ENCODE assay signal across 18 cellular contexts in genomic region chr4:159150380-159150779, GRCh38. TPM values are rescaled to one million over a fixed set of nuclear protein-coding genes. Genes with fewer than 3 reads are reported as not detected.
DNase-seq lines count a peak whose midpoint lies in the region; ATAC-seq, FAIRE-seq and TF ChIP-seq lines count a peak whose summit lies in the region.
"Had no signal": no experiment of that assay in that cellular context is flagged by ENCODE, and none has a peak within 500 bp of the region (broad histone marks: within the 10 kb centered on the region; RNA-seq: fewer than 3 reads in every experiment).

No MANE protein-coding gene starts in this region.

- CTCF ChIA-PET in HepG2 (lab: Yijun Ruan, JAX; ENCODE audit: low intra/inter-chr PET ratio, low total read pairs) = no interaction called here

- TF ChIP-seq RAD21 in HepG2 (CRISPR knock-in tag; IDR thresholded peaks at IDR 0.05) = no peak

- POLR2A ChIA-PET in HepG2 (lab: Yijun Ruan, JAX) = no interaction called here

- TF ChIP-seq CTCF in HepG2 (CRISPR knock-in tag; IDR thresholded peaks at IDR 0.05) (no peak), body of pancreas (IDR thresholded peaks at IDR 0.05) (no peak)

- 75% methylated on average over 5 of the region's 5 CpGs for WGBS in HepG2 (ENCODE audit: low lambda C conversion rate)
- WGBS in body of pancreas, 2 donors = 62 to 68% methylated on average over 5 of the region's 5 CpGs

- ATAC-seq in GM18498 (IDR thresholded peaks at IDR 0.05; ENCODE audit: unreplicated experiment) (peak; percentile 38), GM21515 (IDR thresholded peaks at IDR 0.05; ENCODE audit: unreplicated experiment) (peak; percentile 58), HG03565 (IDR thresholded peaks at IDR 0.05; ENCODE audit: unreplicated experiment) (peak; percentile 11), HepG2 (peak; percentile 42; the same call in 2 of the 3 replicates), GM19328 (IDR thresholded peaks at IDR 0.05; ENCODE audit: unreplicated experiment) (no peak), body of pancreas (no peak)
- ATAC-seq: activated naive CD8-positive, alpha-beta T cell treated with anti-CD3 and anti-CD28 coated beads, Interleukin-2, amount 50 U/mL, for 24 hours; activated T-cell treated with anti-CD3 and anti-CD28 coated beads, Interleukin-2, amount 50 U/mL, for 4 hours; esophagus mucosa; natural killer cell; right cardiac atrium had no signal

- no peak overlapping the region for H2AFZ ChIP-seq in HepG2 (ENCODE audit: low read length)

- TF ChIP-seq EP300 in HepG2 (IDR thresholded peaks at IDR 0.05; ENCODE audit: low read depth in 2 of 2, low read length in 2 of 2) (no peak), HepG2 (CRISPR knock-in tag; IDR thresholded peaks at IDR 0.05; ENCODE audit: borderline replicate concordance) (no peak)

- H3K4me1 ChIP-seq in HepG2 (ENCODE audit: insufficient read depth, low read length) = peaks cover 11% of the 10 kb centered on the region
- peaks cover 60% of the 10 kb centered on the region for H3K4me1 ChIP-seq in body of pancreas

- H3K27me3 ChIP-seq in HepG2 (ENCODE audit: control insufficient read depth in 1 of 2, insufficient read depth in 2 of 2, low read length in 2 of 2) (no peaks in the 10 kb centered on the region), body of pancreas (no peaks in the 10 kb centered on the region)
- H3K27me3 ChIP-seq: tibial nerve had no signal

- H3K4me3 ChIP-seq in HepG2 (replicated peaks in 1 of 3; ENCODE audit: insufficient read depth in 1 of 3, low read depth in 2 of 3, low read length in 3 of 3) (no peak overlapping the region), body of pancreas (no peak overlapping the region)
- H3K4me3 ChIP-seq: left ventricle myocardium inferior, tibial nerve had no signal

- no peak for FAIRE-seq in HepG2 (lab: Jason Lieb, UNC)

- H3K27ac ChIP-seq in HepG2 (ENCODE audit: extremely low read length, insufficient read depth, low read length) (no peak overlapping the region), body of pancreas (no peak overlapping the region)
- H3K27ac ChIP-seq: left ventricle myocardium inferior, tibial nerve had no signal

- no peaks in the 10 kb centered on the region for H3K36me3 ChIP-seq in HepG2 (replicated peaks in 1 of 2; ENCODE audit: control insufficient read depth in 1 of 2, insufficient read depth in 2 of 2, low read length in 2 of 2)
- H3K36me3 ChIP-seq in body of pancreas (replicated peaks in 1 of 2; ENCODE audit: insufficient read depth in 1 of 2, low read depth in 2 of 2) = no peaks in the 10 kb centered on the region
- H3K36me3 ChIP-seq: left ventricle myocardium inferior, tibial nerve had no signal

- no peaks in the 10 kb centered on the region for H4K20me1 ChIP-seq in HepG2 (ENCODE audit: insufficient read depth, low read length)

- H3K9me3 ChIP-seq in HepG2 (ENCODE audit: low read length) = no peaks in the 10 kb centered on the region
- no peaks in the 10 kb centered on the region for H3K9me3 ChIP-seq in body of pancreas
- H3K9me3 ChIP-seq: left ventricle myocardium inferior, tibial nerve had no signal

- TF ChIP-seq POLR2A in HepG2 (IDR thresholded peaks at IDR 0.05; ENCODE audit: insufficient read depth in 1 of 2, low read depth in 2 of 2, low read length in 2 of 2) (no peak), body of pancreas (IDR thresholded peaks at IDR 0.05) (no peak)

- no peak overlapping the region for H3K4me2 ChIP-seq in HepG2 (ENCODE audit: low read depth, low read length)

- no peak for DNase-seq in HepG2 (ENCODE audit: low spot score)
- DNase-seq in C1 segment of cervical spinal cord (lab: John Stamatoyannopoulos, UW) = no peak
- no peak for DNase-seq in body of pancreas
- DNase-seq in inferior parietal cortex (ENCODE audit: extremely low spot score) = no peak
- DNase-seq: activated CD4-positive, alpha-beta T cell treated with anti-CD3 and anti-CD28 coated beads, Interleukin-2, amount 10 ng/mL, durations not matched to agents 24 days and 14 days; activated naive CD8-positive, alpha-beta T cell treated with anti-CD3 and anti-CD28 coated beads, Interleukin-2, amount 50 U/mL, for 24 hours; activated T-cell treated with anti-CD3 and anti-CD28 coated beads, Interleukin-2, amount 50 U/mL, for 4 hours; DMS 273 treated with DMSO at 0.1 percent for 48 hours; left ventricle myocardium inferior; natural killer cell; right cardiac atrium; SHP77 had no signal

- no peak overlapping the region for H3K9ac ChIP-seq in HepG2 (ENCODE audit: insufficient read depth, low read depth, low read length)

- in situ Hi-C loops in HepG2 (cut with HindIII; ENCODE audit: extremely low pct_ligation_motif_present, low pct_unique_long_range_greater_than_20kb) = no loop called here

- peaks cover 27% of the 10 kb centered on the region for H3K79me2 ChIP-seq in HepG2 (ENCODE audit: insufficient read depth, low read length)

- BruUV-seq in HepG2 (replicated peaks; lab: Mats Ljungman, UMichigan) = no TSS peak

- intact Hi-C loops in HepG2 (cut with micrococcal nuclease; ENCODE audit: unreplicated experiment) (no loop called here), body of pancreas (cut with DNase I) (no loop called here)

TF ChIP-seq in HepG2, 621 proteins besides CTCF, POLR2A, EP300 and RAD21:
- TF ChIP-seq MAZ (IDR thresholded peaks at IDR 0.05; ENCODE audit: borderline replicate concordance, low read depth, low read length) (no peak), MAZ (CRISPR knock-in tag; IDR thresholded peaks at IDR 0.05; ENCODE audit: low read depth) (no peak)
TF ChIP-seq in HepG2: peak in this region for 0.

RNA-seq across cellular contexts. Expression of gene RAPGEF2, which starts 47.5 kb away (rescaled TPM):
- 23.0 and 24.3 TPM in 2 replicates for total RNA-seq in HepG2 (2016; rRNA removed; fragmentation: Illumina TruSeq; extraction: Trizol)
- 4.9 and 6.3 TPM in 2 replicates for total RNA-seq in HepG2 (2016; cell fraction: cytosol; rRNA removed; fragmentation: Illumina TruSeq; extraction: Trizol; ENCODE audit: low read depth)
- total RNA-seq in HepG2 (2016; cell fraction: insoluble cytoplasmic fraction; rRNA removed; fragmentation: Illumina TruSeq; extraction: Trizol) = 22.0 and 23.7 TPM in 2 replicates
- 5.0 and 6.3 TPM in 2 replicates for total RNA-seq in HepG2 (2016; cell fraction: membrane; rRNA removed; fragmentation: Illumina TruSeq; extraction: Trizol)
- total RNA-seq in HepG2 (2016; cell fraction: nucleus; rRNA removed; fragmentation: Illumina TruSeq; extraction: Trizol) = 35.9 and 37.8 TPM in 2 replicates
- 17.2 and 19.2 TPM in 2 replicates for polyA plus RNA-seq in HepG2 (2011; rRNA removed)
- 13.6 and 17.3 TPM in 2 replicates for polyA plus RNA-seq in HepG2 (2011; cell fraction: cytosol; rRNA removed)
- polyA plus RNA-seq in HepG2 (2011; cell fraction: nucleus; rRNA removed) = 22.9 and 26.6 TPM in 2 replicates
- 12.4 and 13.7 TPM in 2 replicates for polyA plus RNA-seq in HepG2 (2012)
- 0.24 and 0.32 TPM in 2 replicates for polyA plus RNA-seq in HepG2 (2016; cell fraction: cytosol; fragmentation: Illumina TruSeq; extraction: Trizol; ENCODE audit: low read depth)
- polyA plus RNA-seq in HepG2 (2016; cell fraction: insoluble cytoplasmic fraction; fragmentation: Illumina TruSeq; extraction: Trizol; ENCODE audit: low read depth) = 12.6 and 13.0 TPM in 2 replicates
- polyA plus RNA-seq in HepG2 (2016; cell fraction: membrane; fragmentation: Illumina TruSeq; extraction: Trizol; ENCODE audit: low read depth) = 0.80 and 1.2 TPM in 2 replicates
- 21.9 and 25.9 TPM in 2 replicates for polyA plus RNA-seq in HepG2 (2016; cell fraction: nucleus; fragmentation: Illumina TruSeq; extraction: Trizol; ENCODE audit: insufficient read depth, low read depth)
- 24.7 and 32.1 TPM in 2 replicates for polyA minus RNA-seq in HepG2 (2011; rRNA and poly(A)+ RNA removed; ENCODE audit: low replicate concordance)
- 18.1 and 20.7 TPM in 2 replicates for polyA minus RNA-seq in HepG2 (2011; cell fraction: cytosol; rRNA and poly(A)+ RNA removed)
- polyA minus RNA-seq in HepG2 (2011; cell fraction: nucleus; rRNA and poly(A)+ RNA removed) = 83.3 and 91.0 TPM in 2 replicates
- 10 to 100 TPM; 38.2 to 46.7 TPM for total RNA-seq in body of pancreas

Comparison
In these comparisons a context has a peak if more than half of its experiments do, and no peak if none do; other contexts are left out.
1. ATAC-seq: peak in GM18498 (single experiment), GM21515 (single experiment), HG03565 (single experiment) and HepG2 (single experiment); none in GM19328 (single experiment) and body of pancreas (single experiment).